ENCODE assay signal across 19 cellular contexts in genomic region chr13:96068729-96069128, GRCh38. TPM values are rescaled to one million over a fixed set of nuclear protein-coding genes. Genes with fewer than 3 reads are reported as not detected.
DNase-seq lines count a peak whose midpoint lies in the region; ATAC-seq and TF ChIP-seq lines count a peak whose summit lies in the region.
"Had no signal": no experiment of that assay in that cellular context is flagged by ENCODE, and none has a peak within 500 bp of the region (broad histone marks: within the 10 kb centered on the region; RNA-seq: fewer than 3 reads in every experiment).

No MANE protein-coding gene starts in this region.

- peak overlapping the region; percentile 59; the same call in 1 of the 2 replicates for H2AFZ ChIP-seq in GM23338

- H3K9me3 Mint-ChIP-seq in GM23338 = no peaks in the 10 kb centered on the region
- H3K9me3 Mint-ChIP-seq in CD8-positive, alpha-beta T cell = peaks cover 3% of the 10 kb centered on the region
- H3K9me3 Mint-ChIP-seq: H9, HFFc6 had no signal

- H3K4me1 Mint-ChIP-seq in GM23338 = peaks cover 4% of the 10 kb centered on the region
- H3K4me1 Mint-ChIP-seq in CD8-positive, alpha-beta T cell (ENCODE audit: low read depth) = no peaks in the 10 kb centered on the region
- H3K4me1 Mint-ChIP-seq: CD4-positive, CD25-positive, alpha-beta regulatory T cell; CD8-positive, alpha-beta memory T cell had no signal

- H3K4me3 Mint-ChIP-seq in GM23338 = no peak overlapping the region
- no peak overlapping the region for H3K4me3 Mint-ChIP-seq in CD8-positive, alpha-beta T cell
- H3K4me3 Mint-ChIP-seq: CD4-positive, CD25-positive, alpha-beta regulatory T cell; CD8-positive, alpha-beta memory T cell; H9; HFFc6 had no signal

- intact Hi-C loops in CD8-positive, alpha-beta T cell (cut with DNase I, micrococcal nuclease) = no loop called here

- no peaks in the 10 kb centered on the region for H3F3A ChIP-seq in GM23338 (replicated peaks; ENCODE audit: low read depth)

- H3K27me3 Mint-ChIP-seq in GM23338 (ENCODE audit: insufficient read depth, low read depth, poor library complexity) = peaks cover 2% of the 10 kb centered on the region
- no peaks in the 10 kb centered on the region for H3K27me3 Mint-ChIP-seq in CD8-positive, alpha-beta T cell (ENCODE audit: low read depth)
- H3K27me3 Mint-ChIP-seq: CD4-positive, CD25-positive, alpha-beta regulatory T cell; CD8-positive, alpha-beta memory T cell had no signal

- no peaks in the 10 kb centered on the region for H3K79me2 ChIP-seq in GM23338 (replicated peaks; ENCODE audit: insufficient read depth)

- DNase-seq in GM23338 (ENCODE audit: low spot score) (no peak), RPMI8226 (peak; percentile 15), epithelial cell of esophagus (ENCODE audit: low read depth) (peak; percentile 39), NCI-H1930 (lab: John Stamatoyannopoulos, UW) (no peak), NAMALWA (ENCODE audit: low spot score) (no peak)
- no peak for DNase-seq in CD8-positive, alpha-beta T cell
- DNase-seq: C1 segment of cervical spinal cord; CD4-positive, CD25-positive, alpha-beta regulatory T cell; CD8-positive, alpha-beta memory T cell; DMS53; DMS79 treated with DMSO at 0.1 percent for 48 hours; GF-D8; H9; HFFc6 had no signal

- no peaks in the 10 kb centered on the region for H3K36me3 Mint-ChIP-seq in GM23338 (ENCODE audit: low read depth)
- no peaks in the 10 kb centered on the region for H3K36me3 Mint-ChIP-seq in CD8-positive, alpha-beta T cell
- H3K36me3 Mint-ChIP-seq: CD4-positive, CD25-positive, alpha-beta regulatory T cell; CD8-positive, alpha-beta memory T cell had no signal

- H3K4me2 ChIP-seq in GM23338 = no peak overlapping the region

- CTCF ChIA-PET in CD8-positive, alpha-beta T cell (lab: Charles Lee) = no interaction called here

- H3K27ac ChIP-seq in GM23338 (ENCODE audit: low read depth) = no peak overlapping the region
- H3K27ac ChIP-seq in CD8-positive, alpha-beta T cell (ENCODE audit: low read depth, low read length) = no peak overlapping the region

- no peaks in the 10 kb centered on the region for H3K27me3 ChIP-seq in GM23338 (ENCODE audit: insufficient read depth)
- no peaks in the 10 kb centered on the region for H3K27me3 ChIP-seq in CD8-positive, alpha-beta T cell (ENCODE audit: insufficient read depth, low read length)

- POLR2A ChIA-PET in CD8-positive, alpha-beta T cell (lab: Charles Lee) = no interaction called here

- no peaks in the 10 kb centered on the region for H3K36me3 ChIP-seq in GM23338 (ENCODE audit: insufficient read depth)
- no peaks in the 10 kb centered on the region for H3K36me3 ChIP-seq in CD8-positive, alpha-beta T cell (ENCODE audit: insufficient read depth, low read length)

- ATAC-seq in GM23338 = no peak
- ATAC-seq in CD8-positive, alpha-beta T cell = no peak
- ATAC-seq: HCT116 had no signal

- no peak overlapping the region for H3K4me3 ChIP-seq in GM23338
- no peak overlapping the region for H3K4me3 ChIP-seq in epithelial cell of esophagus (ENCODE audit: low read length)
- no peak overlapping the region for H3K4me3 ChIP-seq in CD8-positive, alpha-beta T cell (ENCODE audit: low read depth, low read length)

- peaks cover 7% of the 10 kb centered on the region; the same call in 1 of the 2 replicates for H3K9me2 ChIP-seq in GM23338 (ENCODE audit: insufficient read depth)

- H3K9me3 ChIP-seq in CD8-positive, alpha-beta T cell (ENCODE audit: low read length) = no peaks in the 10 kb centered on the region

- H3K27ac Mint-ChIP-seq in GM23338 = no peak overlapping the region
- H3K27ac Mint-ChIP-seq in CD8-positive, alpha-beta T cell = no peak overlapping the region
- H3K27ac Mint-ChIP-seq: CD4-positive, CD25-positive, alpha-beta regulatory T cell; CD8-positive, alpha-beta memory T cell; H9; HFFc6 had no signal

- H4K20me1 ChIP-seq in GM23338 (replicated peaks; ENCODE audit: insufficient read depth) = no peaks in the 10 kb centered on the region

- no peaks in the 10 kb centered on the region for H3K4me1 ChIP-seq in GM23338 (ENCODE audit: insufficient read depth)
- H3K4me1 ChIP-seq in CD8-positive, alpha-beta T cell (ENCODE audit: insufficient read depth, low read length) = no peaks in the 10 kb centered on the region

- no peak for TF ChIP-seq CTCF in GM23338 (conservative IDR thresholded peaks at IDR 0.05; ENCODE audit: low read depth in 2 of 2)
- TF ChIP-seq CTCF in epithelial cell of esophagus (IDR thresholded peaks at IDR 0.05; ENCODE audit: insufficient read depth, low read depth, low read length, missing control alignments) = no peak
- no peak for TF ChIP-seq CTCF in CD8-positive, alpha-beta T cell (IDR thresholded peaks at IDR 0.05)

TF ChIP-seq in GM23338, 12 proteins besides CTCF, POLR2A, EP300 and RAD21:
- TF ChIP-seq ZNF331 (CRISPR knock-in tag; IDR thresholded peaks at IDR 0.05; ENCODE audit: low read depth) (no peak), REST (IDR thresholded peaks at IDR 0.05; ENCODE audit: unreplicated experiment) (no peak)

RNA-seq across cellular contexts. Expression of gene UGGT2, which starts 15.5 kb away (rescaled TPM):
- 39.8 and 60.5 TPM in 2 replicates for total RNA-seq in GM23338 (2014; rRNA removed; shearing (Covaris generic))
- polyA plus RNA-seq in GM23338 (2016; fragmentation: Nextera tagmentation; extraction: Ambion mirVana) = 40.2 and 44.0 TPM in 2 replicates
- not detected for total RNA-seq in CD8-positive, alpha-beta T cell
- polyA plus RNA-seq: CD8-positive, alpha-beta memory T cell had no signal

RNA-seq across cellular contexts. Expression of gene HS6ST3, which starts 21.2 kb away (rescaled TPM):
- 0.80 and 1.2 TPM in 2 replicates for total RNA-seq in GM23338 (2014; rRNA removed; shearing (Covaris generic))
- polyA plus RNA-seq in GM23338 (2016; fragmentation: Nextera tagmentation; extraction: Ambion mirVana) = 0.40 and 0.52 TPM in 2 replicates
- not detected for total RNA-seq in CD8-positive, alpha-beta T cell
- total RNA-seq: A172; A673; CD4-positive, CD25-positive, alpha-beta regulatory T cell; CD8-positive, alpha-beta memory T cell; G401; HFFc6 had no signal
- polyA plus RNA-seq: BJ; CD4-positive, CD25-positive, alpha-beta regulatory T cell; CD8-positive, alpha-beta memory T cell had no signal

Comparison
In these comparisons a context has a peak if more than half of its experiments do, and no peak if none do; other contexts are left out.
1. DNase-seq: peak in RPMI8226 (single experiment) and epithelial cell of esophagus (single experiment); none in GM23338 (single experiment), NCI-H1930 (0 of 2), NAMALWA (single experiment) and CD8-positive, alpha-beta T cell (0 of 7).
2. RNA of gene UGGT2, which starts 15.5 kb away (total RNA-seq): 39.8 to 60.5 TPM in GM23338; not detected in CD8-positive, alpha-beta T cell; every median in the first group is over 10 times any median in the second.